Comparison of ENCODE assay signal across 12 cellular contexts in genomic region chr6:14635933-14636599, GRCh38.
DNase-seq lines count a peak whose midpoint lies in the region; ATAC-seq lines count a peak whose summit lies in the region.
"Had no signal": no experiment of that assay in that cellular context is flagged by ENCODE, and none has a peak within 500 bp of the region (broad histone marks: within the 10 kb centered on the region; RNA-seq: fewer than 3 reads in every experiment).

No MANE protein-coding gene starts in this region.

- DNase-seq in activated CD4-positive, alpha-beta T cell treated with anti-CD3 and anti-CD28 coated beads, Interleukin-2, amount 10 ng/mL, durations not matched to agents 7 days and 5 days = peak; percentile 65
- no peak for DNase-seq in activated CD4-positive, alpha-beta T cell treated with anti-CD3 and anti-CD28 coated beads, Interleukin-2, amount 50 U/mL, for 4 hours
- peak; percentile 29 to 32 for DNase-seq in activated T-cell treated with anti-CD3 and anti-CD28 coated beads, Interleukin-2, amount 50 U/mL, for 48 hours
- no peak for DNase-seq in stimulated activated effector memory CD8-positive, alpha-beta T cell treated with anti-CD3 and anti-CD28 coated beads, Interleukin-12 subunit alpha, Interleukin-12 subunit beta, amount 100 ng/mL, for 72 hours (ENCODE audit: low spot score in 2 of 2)
- no peak for DNase-seq in NCI-H1930 (lab: John Stamatoyannopoulos, UW)
- DNase-seq in KBM-7 = no peak
- DNase-seq: activated gamma-delta T cell, GF-D8, IMR-90 had no signal

- H3K4me3 Mint-ChIP-seq in activated CD4-positive, alpha-beta T cell treated with anti-CD3 and anti-CD28 coated beads, Interleukin-2, amount 10 ng/mL, durations not matched to agents 7 days and 5 days = peak overlapping the region; percentile 69
- H3K4me3 Mint-ChIP-seq in stimulated activated effector memory CD8-positive, alpha-beta T cell treated with anti-CD3 and anti-CD28 coated beads, Interleukin-12 subunit alpha, Interleukin-12 subunit beta, amount 100 ng/mL, for 72 hours = peak overlapping the region; percentile 64
- H3K4me3 Mint-ChIP-seq: nephron had no signal

- POLR2A ChIA-PET in activated CD4-positive, alpha-beta T cell treated with anti-CD3 and anti-CD28 coated beads, Interleukin-2, amount 10 ng/mL, durations not matched to agents 7 days and 5 days (lab: Charles Lee) = interaction anchor here (1.3 kb wide), 1 partner anchor 25 kb away, joined by 5 read pairs; no protein-coding TSS in a partner anchor

- CTCF ChIA-PET in activated CD4-positive, alpha-beta T cell treated with anti-CD3 and anti-CD28 coated beads, Interleukin-2, amount 10 ng/mL, durations not matched to agents 7 days and 5 days (lab: Charles Lee) = interaction anchor here (0.9 to 1.4 kb wide), 3 partner anchors 12 to 23 kb away, joined by 3 to 12 read pairs (median 5); no protein-coding TSS in a partner anchor

- peaks cover 72% of the 10 kb centered on the region for H3K4me1 Mint-ChIP-seq in activated CD4-positive, alpha-beta T cell treated with anti-CD3 and anti-CD28 coated beads, Interleukin-2, amount 10 ng/mL, durations not matched to agents 7 days and 5 days
- H3K4me1 Mint-ChIP-seq in stimulated activated effector memory CD8-positive, alpha-beta T cell treated with anti-CD3 and anti-CD28 coated beads, Interleukin-12 subunit alpha, Interleukin-12 subunit beta, amount 100 ng/mL, for 72 hours = peaks cover 66% of the 10 kb centered on the region

- in situ Hi-C loops in KBM-7 (cut with MboI; ENCODE audit: low pct_unique_long_range_greater_than_20kb, low sequenced_read_pairs) = no loop called here

- H3K27ac Mint-ChIP-seq in activated CD4-positive, alpha-beta T cell treated with anti-CD3 and anti-CD28 coated beads, Interleukin-2, amount 10 ng/mL, durations not matched to agents 7 days and 5 days = peak overlapping the region; percentile 94
- H3K27ac Mint-ChIP-seq in stimulated activated effector memory CD8-positive, alpha-beta T cell treated with anti-CD3 and anti-CD28 coated beads, Interleukin-12 subunit alpha, Interleukin-12 subunit beta, amount 100 ng/mL, for 72 hours = peak overlapping the region; percentile 84
- H3K27ac Mint-ChIP-seq: nephron had no signal

- no peaks in the 10 kb centered on the region for H3K27me3 Mint-ChIP-seq in activated CD4-positive, alpha-beta T cell treated with anti-CD3 and anti-CD28 coated beads, Interleukin-2, amount 10 ng/mL, durations not matched to agents 7 days and 5 days

- ATAC-seq in HG02870 (IDR thresholded peaks at IDR 0.05; ENCODE audit: unreplicated experiment) (peak; percentile 48), HG02970 (IDR thresholded peaks at IDR 0.05; ENCODE audit: low FRiP score, unreplicated experiment) (no peak)
- peak; percentile 79 for ATAC-seq in stimulated activated effector memory CD8-positive, alpha-beta T cell treated with anti-CD3 and anti-CD28 coated beads, Interleukin-12 subunit alpha, Interleukin-12 subunit beta, amount 100 ng/mL, for 72 hours

- H3K36me3 Mint-ChIP-seq in activated CD4-positive, alpha-beta T cell treated with anti-CD3 and anti-CD28 coated beads, Interleukin-2, amount 10 ng/mL, durations not matched to agents 7 days and 5 days (ENCODE audit: low read depth) = peaks cover 4% of the 10 kb centered on the region
- peaks cover 10% of the 10 kb centered on the region for H3K36me3 Mint-ChIP-seq in stimulated activated effector memory CD8-positive, alpha-beta T cell treated with anti-CD3 and anti-CD28 coated beads, Interleukin-12 subunit alpha, Interleukin-12 subunit beta, amount 100 ng/mL, for 72 hours

- H3K9me3 Mint-ChIP-seq in activated CD4-positive, alpha-beta T cell treated with anti-CD3 and anti-CD28 coated beads, Interleukin-2, amount 10 ng/mL, durations not matched to agents 7 days and 5 days = peaks cover 1% of the 10 kb centered on the region
- no peaks in the 10 kb centered on the region for H3K9me3 Mint-ChIP-seq in stimulated activated effector memory CD8-positive, alpha-beta T cell treated with anti-CD3 and anti-CD28 coated beads, Interleukin-12 subunit alpha, Interleukin-12 subunit beta, amount 100 ng/mL, for 72 hours
- H3K9me3 Mint-ChIP-seq: nephron had no signal

Comparison
In these comparisons a context has a peak if more than half of its experiments do, and no peak if none do; other contexts are left out.
1. DNase-seq: peak in activated CD4-positive, alpha-beta T cell treated with anti-CD3 and anti-CD28 coated beads, Interleukin-2, amount 10 ng/mL, durations not matched to agents 7 days and 5 days (single experiment) and activated T-cell treated with anti-CD3 and anti-CD28 coated beads, Interleukin-2, amount 50 U/mL, for 48 hours (2 of 2); none in activated CD4-positive, alpha-beta T cell treated with anti-CD3 and anti-CD28 coated beads, Interleukin-2, amount 50 U/mL, for 4 hours (0 of 2), stimulated activated effector memory CD8-positive, alpha-beta T cell treated with anti-CD3 and anti-CD28 coated beads, Interleukin-12 subunit alpha, Interleukin-12 subunit beta, amount 100 ng/mL, for 72 hours (0 of 2), NCI-H1930 (0 of 2) and KBM-7 (single experiment).